19 cellular contexts compared by ENCODE assay signal in the genomic region with DNA sequence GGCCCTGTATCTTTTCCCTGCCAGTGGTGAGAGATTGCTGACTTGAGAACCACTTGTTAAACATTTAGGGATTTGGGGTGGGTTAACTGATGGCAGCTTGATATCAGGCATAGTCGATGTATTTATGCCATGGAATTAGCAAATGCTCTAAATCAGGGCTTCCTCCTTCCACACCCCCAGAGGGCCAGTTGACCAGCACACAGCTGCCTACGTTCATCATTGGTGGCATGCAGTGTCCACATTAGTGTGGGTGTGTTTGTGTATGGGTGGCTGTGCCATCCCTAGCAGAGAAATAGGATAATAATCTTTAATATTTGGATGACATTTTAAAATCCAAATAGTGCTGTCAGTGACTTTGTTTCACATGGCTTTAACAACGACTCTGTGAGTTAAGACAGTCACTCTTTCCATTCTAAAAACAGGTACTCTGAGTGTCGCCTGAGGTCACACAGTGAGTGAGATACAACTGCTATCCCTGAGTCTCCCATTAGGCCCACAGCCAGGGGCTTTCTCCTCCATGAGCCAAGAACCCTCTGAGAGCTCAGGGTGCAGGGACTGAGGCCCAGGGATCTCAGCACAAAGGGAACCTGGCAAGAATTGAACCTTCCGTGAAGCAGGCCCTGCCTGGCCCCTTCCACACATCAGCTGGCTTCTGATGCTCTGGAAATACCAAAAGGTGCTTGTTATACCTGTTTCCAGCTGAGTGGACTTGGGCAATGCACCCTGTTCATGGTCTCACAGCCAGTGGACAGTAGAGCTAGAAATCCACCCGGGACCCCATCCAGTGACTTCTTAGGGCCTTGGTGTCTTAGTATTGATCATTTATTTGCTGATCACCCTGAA. TPM values are rescaled to one million over a fixed set of nuclear protein-coding genes. Genes with fewer than 3 reads are reported as not detected.
DNase-seq lines count a peak whose midpoint lies in the region; TF ChIP-seq lines count a peak whose summit lies in the region.
"Had no signal": no experiment of that assay in that cellular context is flagged by ENCODE, and none has a peak within 500 bp of the region (broad histone marks: within the 10 kb centered on the region; RNA-seq: fewer than 3 reads in every experiment).

No MANE protein-coding gene starts in this region.

- DNase-seq in activated effector memory CD4-positive, alpha-beta T cell treated with anti-CD3 and anti-CD28 coated beads, Interleukin-2, amount 50 U/mL, for 16 hours = peak; percentile 9
- no peak for DNase-seq in activated effector memory CD4-positive, alpha-beta T cell treated with Interleukin-2 at 50 U/mL for 16 hours
- DNase-seq in ecto neural progenitor cell (ENCODE audit: low spot score) = peak; percentile 9
- peak; percentile 16 for DNase-seq in mesenteric fat pad (ENCODE audit: low spot score)
- no peak for DNase-seq in midbrain (lab: John Stamatoyannopoulos, UW)
- no peak for DNase-seq in HEK293T (ENCODE audit: extremely low spot score)
- no peak for DNase-seq in SJCRH30
- DNase-seq: CD8-positive, alpha-beta memory T cell; DMS79; MG63; NCI-H187 treated with DMSO at 0.1 percent for 48 hours; NCI-H2171; NCI-H446 treated with DMSO at 0.1 percent for 48 hours; NCI-H748 treated with DMSO at 0.1 percent for 48 hours; PC-3 had no signal

- H3K9me3 ChIP-seq in skeletal muscle tissue (ENCODE audit: control insufficient read depth in 3 of 3, low read length in 3 of 3) (no peaks in the 10 kb centered on the region), SJCRH30 (replicated peaks) (no peaks in the 10 kb centered on the region)
- H3K9me3 ChIP-seq: BLaER1, MG63 had no signal

- H3K27ac ChIP-seq in skeletal muscle tissue (ENCODE audit: low read depth, low read length) = peak overlapping the region; percentile 42
- H3K27ac ChIP-seq in SJCRH30 = no peak overlapping the region
- H3K27ac ChIP-seq: BLaER1, KMS-11 had no signal

- POLR2A ChIA-PET in HEK293T (lab: Yijun Ruan, JAX) = no interaction called here

- H3K4me3 ChIP-seq in skeletal muscle tissue (ENCODE audit: low read length in 3 of 3) (no peak overlapping the region), SJCRH30 (no peak overlapping the region)
- H3K4me3 ChIP-seq: BLaER1, MG63 had no signal

- H3K9ac ChIP-seq in skeletal muscle tissue (ENCODE audit: low read depth in 1 of 3, low read length in 3 of 3) = peak overlapping the region in 2 of 3 donors; percentile 20 to 51
- H3K9ac ChIP-seq: BLaER1, KMS-11 had no signal

- no peaks in the 10 kb centered on the region for H3K36me3 ChIP-seq in skeletal muscle tissue (ENCODE audit: control insufficient read depth in 3 of 3, insufficient read depth in 3 of 3, low read length in 3 of 3)
- H3K36me3 ChIP-seq in SJCRH30 = no peaks in the 10 kb centered on the region
- H3K36me3 ChIP-seq: BLaER1, MG63 had no signal

- CTCF ChIA-PET in HEK293T (lab: Yijun Ruan, JAX) = interaction anchor here (1.3 kb wide), 1 partner anchor 19 kb away, joined by 3 read pairs; no protein-coding TSS in a partner anchor

- H3K27me3 ChIP-seq in skeletal muscle tissue (ENCODE audit: control insufficient read depth in 3 of 3, insufficient read depth in 3 of 3, low read length in 3 of 3) (peaks cover 0 to 8% (median 4%) of the 10 kb centered on the region in 3 donors), SJCRH30 (no peaks in the 10 kb centered on the region)
- H3K27me3 ChIP-seq: MG63 had no signal

- H3K4me1 ChIP-seq in skeletal muscle tissue (ENCODE audit: control insufficient read depth in 3 of 3, insufficient read depth in 3 of 3, low read length in 3 of 3) (peaks cover 45 to 54% (median 48%) of the 10 kb centered on the region in 3 donors), SJCRH30 (no peaks in the 10 kb centered on the region)

TF ChIP-seq in HEK293T, 16 proteins besides CTCF, POLR2A, EP300 and RAD21:
- TF ChIP-seq FOXK2 (IDR thresholded peaks at IDR 0.05) = no peak

RNA-seq across cellular contexts. Expression of gene LTF, which starts 4.3 kb away (rescaled TPM):
- 4.3 TPM for total RNA-seq in mesenteric fat pad
- total RNA-seq in skeletal muscle tissue = 3.1 TPM
- total RNA-seq in SJCRH30 (2014; rRNA removed; shearing (Covaris generic)) = not detected in 2 replicates
- total RNA-seq: CD8-positive, alpha-beta memory T cell; H4; PC-3 had no signal

RNA-seq across cellular contexts. Expression of gene RTP3, which starts 28.8 kb away (rescaled TPM):
- total RNA-seq in mesenteric fat pad = not detected
- total RNA-seq in skeletal muscle tissue = under 0.01 TPM
- not detected in 2 replicates for total RNA-seq in SJCRH30 (2014; rRNA removed; shearing (Covaris generic))
- total RNA-seq: CD8-positive, alpha-beta memory T cell; PC-3 had no signal

Comparison
In these comparisons a context has a peak if more than half of its experiments do, and no peak if none do; other contexts are left out.
1. DNase-seq: peak in activated effector memory CD4-positive, alpha-beta T cell treated with anti-CD3 and anti-CD28 coated beads, Interleukin-2, amount 50 U/mL, for 16 hours (single experiment), ecto neural progenitor cell (single experiment) and mesenteric fat pad (single experiment); none in activated effector memory CD4-positive, alpha-beta T cell treated with Interleukin-2 at 50 U/mL for 16 hours (single experiment), midbrain (single experiment), HEK293T (single experiment) and SJCRH30 (0 of 2).